30 cellular contexts compared by ENCODE assay signal in the genomic region with DNA sequence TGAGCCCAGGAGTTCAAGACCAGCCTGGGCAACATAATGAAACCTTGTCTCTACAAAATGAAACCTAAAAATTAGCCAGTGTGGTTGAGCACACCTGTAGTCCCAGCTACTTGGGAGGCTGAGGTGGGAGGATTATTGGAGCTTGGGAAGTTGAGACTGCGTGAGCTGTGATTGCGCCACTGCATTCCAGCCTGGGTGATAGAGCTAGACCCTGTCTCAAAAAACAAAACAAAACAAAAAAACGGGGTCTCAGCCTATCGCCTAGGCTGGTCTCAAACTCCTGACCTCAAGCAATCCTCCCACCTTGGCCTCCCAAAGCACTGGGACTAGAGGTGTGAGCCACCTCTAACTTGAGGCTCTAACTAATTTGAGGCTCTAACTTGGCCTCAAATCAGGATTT. TPM values are rescaled to one million over a fixed set of nuclear protein-coding genes. Genes with fewer than 3 reads are reported as not detected.
"Had no signal": no experiment of that assay in that cellular context is flagged by ENCODE, and none has a peak within 500 bp of the region (broad histone marks: within the 10 kb centered on the region; RNA-seq: fewer than 3 reads in every experiment).

No MANE protein-coding gene starts in this region.

- H3K4me1 ChIP-seq: colonic mucosa, esophagus muscularis mucosa, esophagus squamous epithelium, foreskin keratinocyte, gastrocnemius medialis, gastroesophageal sphincter, heart left ventricle, heart right ventricle had no signal

- H3K27ac Mint-ChIP-seq: dendritic cell treated with granulocyte-macrophage colony-stimulating factor and Interleukin-4, amounts not matched to agents 40 ng/mL and 50 ng/mL, for 4 days; endodermal cell had no signal

- H2AFZ ChIP-seq: hepatocyte had no signal

- FAIRE-seq: colon, endometrium, endothelial cell of umbilical vein, frontal cortex had no signal

- H3K79me2 ChIP-seq: hepatocyte had no signal

- H3K27me3 ChIP-seq: colonic mucosa, dorsolateral prefrontal cortex, esophagus muscularis mucosa, esophagus squamous epithelium, foreskin keratinocyte, gastrocnemius medialis, gastroesophageal sphincter, heart left ventricle, heart right ventricle, hepatocyte had no signal

- H3K9me3 ChIP-seq: colonic mucosa, esophagus muscularis mucosa, esophagus squamous epithelium, gastrocnemius medialis, gastroesophageal sphincter, heart left ventricle, heart right ventricle had no signal

- ATAC-seq: effector memory CD8-positive, alpha-beta T cell; esophagus mucosa; foreskin keratinocyte; gastrocnemius medialis; gastroesophageal sphincter; heart left ventricle; heart right ventricle had no signal

- H3K4me3 Mint-ChIP-seq: dendritic cell treated with granulocyte-macrophage colony-stimulating factor and Interleukin-4, amounts not matched to agents 40 ng/mL and 50 ng/mL, for 4 days; effector memory CD8-positive, alpha-beta T cell; endodermal cell had no signal

- H3K4me2 ChIP-seq: hepatocyte had no signal

- H3K4me3 ChIP-seq: colonic mucosa, coronary artery, dorsolateral prefrontal cortex, esophagus muscularis mucosa, esophagus squamous epithelium, gastrocnemius medialis, gastroesophageal sphincter, heart left ventricle, heart right ventricle, hepatocyte had no signal

- DNase-seq: colonic mucosa; cortex of kidney; dermis blood vessel endothelial cell; dorsolateral prefrontal cortex; effector CD4-positive, alpha-beta T cell; effector CD8-positive, alpha-beta T cell; effector memory CD4-positive, alpha-beta T cell; effector memory CD8-positive, alpha-beta T cell; endodermal cell; erythroblast; esophagus squamous epithelium; foreskin fibroblast; foreskin keratinocyte; foreskin melanocyte; gastrocnemius medialis; glutamatergic neuron; head of caudate nucleus; heart left ventricle; heart right ventricle had no signal

- H3K9me3 Mint-ChIP-seq: dendritic cell treated with granulocyte-macrophage colony-stimulating factor and Interleukin-4, amounts not matched to agents 40 ng/mL and 50 ng/mL, for 4 days; effector memory CD8-positive, alpha-beta T cell had no signal

- H3K27ac ChIP-seq: colonic mucosa, coronary artery, dorsolateral prefrontal cortex, epithelial cell of prostate, esophagus muscularis mucosa, esophagus squamous epithelium, foreskin keratinocyte, gastrocnemius medialis, gastroesophageal sphincter, heart left ventricle, heart right ventricle, hepatocyte had no signal

- H3K36me3 ChIP-seq: colonic mucosa had no signal

- H3K27me3 Mint-ChIP-seq: dendritic cell treated with granulocyte-macrophage colony-stimulating factor and Interleukin-4, amounts not matched to agents 40 ng/mL and 50 ng/mL, for 4 days; effector memory CD8-positive, alpha-beta T cell had no signal

- H3K4me1 Mint-ChIP-seq: endodermal cell had no signal

RNA-seq across cellular contexts. Expression of a gene that starts 46.8 kb away (rescaled TPM):
- total RNA-seq: esophagus mucosa, frontal cortex had no signal

RNA-seq across cellular contexts. Expression of a gene that starts 56.2 kb away (rescaled TPM):
- total RNA-seq: foreskin keratinocyte had no signal
